Comparison of ENCODE assay signal across 1 cellular context in genomic region chr13:97308735-97309429, GRCh38.
TF ChIP-seq lines count a peak whose summit lies in the region.

No MANE protein-coding gene starts in this region.

TF ChIP-seq in HepG2, 621 proteins besides CTCF, POLR2A, EP300 and RAD21 (continued from another document):
- TF ChIP-seq SALL1 (CRISPR knock-in tag; IDR thresholded peaks at IDR 0.05) (peak; percentile 24; the same call in 1 of the 2 replicates), HNF4A (CRISPR knock-in tag; IDR thresholded peaks at IDR 0.05) (peak; percentile 83), ZNF414 (CRISPR knock-in tag; IDR thresholded peaks at IDR 0.05) (peak; percentile 33; the same call in 1 of the 2 replicates), ZNF30 (CRISPR knock-in tag; IDR thresholded peaks at IDR 0.05) (no peak), SP140L (CRISPR knock-in tag; IDR thresholded peaks at IDR 0.05; ENCODE audit: borderline replicate concordance) (no peak), ATF3 (CRISPR knock-in tag; IDR thresholded peaks at IDR 0.05) (0 out of 2 replicates have a peak, but pooled peaks have one; percentile 33), ZMYM4 (CRISPR knock-in tag; IDR thresholded peaks at IDR 0.05) (peak; percentile 71), CEBPG (CRISPR knock-in tag; IDR thresholded peaks at IDR 0.05) (peak; percentile 74), PATZ1 (CRISPR knock-in tag; IDR thresholded peaks at IDR 0.05) (0 out of 2 replicates have a peak, but pooled peaks have one; percentile 13), HMG20A (CRISPR knock-in tag; IDR thresholded peaks at IDR 0.05; ENCODE audit: borderline replicate concordance) (peak; percentile 18; the same call in 1 of the 2 replicates), ZNF720 (CRISPR knock-in tag; IDR thresholded peaks at IDR 0.05) (no peak), NCOA1 (CRISPR knock-in tag; IDR thresholded peaks at IDR 0.05) (peak; percentile 56; the same call in 1 of the 2 replicates), HNF4G (IDR thresholded peaks at IDR 0.05; ENCODE audit: borderline replicate concordance, low read depth, low read length) (peak; percentile 84), HNF4G (CRISPR knock-in tag; IDR thresholded peaks at IDR 0.05; ENCODE audit: borderline replicate concordance, low read depth) (0 out of 2 replicates have a peak, but pooled peaks have one; percentile 52), THRA (CRISPR knock-in tag; IDR thresholded peaks at IDR 0.05; ENCODE audit: borderline replicate concordance) (0 out of 2 replicates have a peak, but pooled peaks have one; percentile 21), EHMT2 (IDR thresholded peaks at IDR 0.05; ENCODE audit: borderline replicate concordance, low read depth, low read length) (peak; percentile 35; the same call in 1 of the 2 replicates), ZNF687 (CRISPR knock-in tag; IDR thresholded peaks at IDR 0.05) (no peak), FOXO1 (CRISPR knock-in tag; IDR thresholded peaks at IDR 0.05) (0 out of 2 replicates have a peak, but pooled peaks have one; percentile 8), MEF2D (CRISPR knock-in tag; IDR thresholded peaks at IDR 0.05) (no peak), SOX13 (IDR thresholded peaks at IDR 0.05) (no peak), SOX13 (CRISPR knock-in tag; conservative IDR thresholded peaks at IDR 0.05 in 1 of 2, IDR thresholded peaks at IDR 0.05 in 1 of 2) (peak in 1 of 2 experiments; percentile 77; a peak in 2 of 4 replicates), ZNF224 (CRISPR knock-in tag; IDR thresholded peaks at IDR 0.05) (no peak), LCORL (IDR thresholded peaks at IDR 0.05) (peak; percentile 65; the same call in 1 of the 2 replicates), LCORL (CRISPR knock-in tag; IDR thresholded peaks at IDR 0.05) (peak; percentile 10; the same call in 1 of the 2 replicates), NR2F6 (IDR thresholded peaks at IDR 0.05) (0 out of 2 replicates have a peak, but pooled peaks have one; percentile 20), NR2F6 (CRISPR knock-in tag; IDR thresholded peaks at IDR 0.05) (no peak), NCOR1 (IDR thresholded peaks at IDR 0.05; ENCODE audit: borderline replicate concordance, low read length) (peak; percentile 37; the same call in 1 of the 2 replicates), CEBPB (IDR thresholded peaks at IDR 0.05; ENCODE audit: borderline replicate concordance, low read depth, low read length) (peak; percentile 72), CREB1 (IDR thresholded peaks at IDR 0.05) (no peak), CREB1 (CRISPR knock-in tag; IDR thresholded peaks at IDR 0.05) (0 out of 2 replicates have a peak, but pooled peaks have one; percentile 22), CSRNP1 (CRISPR knock-in tag; IDR thresholded peaks at IDR 0.05) (0 out of 2 replicates have a peak, but pooled peaks have one; percentile 6), ATF7 (IDR thresholded peaks at IDR 0.05) (peak; percentile 61; the same call in 1 of the 2 replicates), ATF7 (CRISPR knock-in tag; IDR thresholded peaks at IDR 0.05) (no peak), RBM22 (optimal IDR thresholded peaks at IDR 0.05; ENCODE audit: low read length) (peak; percentile 79), SOX6 (IDR thresholded peaks at IDR 0.05) (no peak), SOX6 (CRISPR knock-in tag; IDR thresholded peaks at IDR 0.05) (peak; percentile 83), YY1 (IDR thresholded peaks at IDR 0.05; ENCODE audit: insufficient read depth, insufficient replicate concordance, low read depth, low read length) (no peak), SOX5 (CRISPR knock-in tag; IDR thresholded peaks at IDR 0.05; ENCODE audit: borderline replicate concordance) (peak; percentile 34; the same call in 1 of the 2 replicates)
TF ChIP-seq in HepG2: peak in this region for 30.
